19 cellular contexts compared by ENCODE assay signal in the genomic region with DNA sequence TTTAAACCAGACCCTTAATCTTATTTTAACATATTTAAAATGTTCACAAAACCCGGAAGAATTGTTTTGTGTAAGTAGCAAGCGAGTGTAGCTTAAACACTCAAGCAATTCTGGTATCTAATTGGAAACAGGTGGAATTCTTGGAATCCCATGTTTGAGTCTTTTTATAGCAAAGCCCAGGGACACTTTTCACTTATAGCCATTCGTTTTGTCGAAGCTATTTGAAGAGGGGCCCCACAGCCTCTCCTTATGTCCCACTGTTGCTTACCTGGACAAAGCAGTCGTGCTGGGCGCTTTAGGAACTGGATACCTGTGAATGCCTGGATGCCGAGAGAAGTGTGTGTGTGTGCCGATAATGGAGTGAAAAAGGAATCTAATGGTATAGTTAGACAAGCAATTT. TPM values are rescaled to one million over a fixed set of nuclear protein-coding genes. Genes with fewer than 3 reads are reported as not detected.
DNase-seq lines count a peak whose midpoint lies in the region; ATAC-seq and TF ChIP-seq lines count a peak whose summit lies in the region.
"Had no signal": no experiment of that assay in that cellular context is flagged by ENCODE, and none has a peak within 500 bp of the region (broad histone marks: within the 10 kb centered on the region; RNA-seq: fewer than 3 reads in every experiment).

No MANE protein-coding gene starts in this region.

- TF ChIP-seq CTCF in neural progenitor cell (IDR thresholded peaks at IDR 0.05) (no peak), heart left ventricle (IDR thresholded peaks at IDR 0.05) (no peak)

- DNase-seq in G401 (ENCODE audit: low spot score) (peak; percentile 70), Karpas-422 (peak; percentile 47), epithelial cell of prostate (ENCODE audit: low read depth, low spot score) (no peak), neural progenitor cell (ENCODE audit: low spot score) (peak; percentile 41), heart left ventricle (no peak)
- no peak for DNase-seq in activated T-cell treated with anti-CD3 and anti-CD28 coated beads, Interleukin-2, amount 50 U/mL, for 1 hour
- DNase-seq: activated CD8-positive, alpha-beta T cell treated with anti-CD3 and anti-CD28 coated beads, Interleukin-2, amount 10 ng/mL, durations not matched to agents 7 days and 5 days; CD8-positive, alpha-beta T cell; DMS53; NCI-H2107; NCI-H748 treated with DMSO at 0.1 percent for 48 hours; OCI-M1; retina; SHP77 treated with DMSO at 0.1 percent for 48 hours; T-helper 9 cell had no signal

- H3K4me2 ChIP-seq in Karpas-422 (ENCODE audit: low read depth, low read length, poor library complexity, severe bottlenecking): peak overlapping the region; percentile 86
- H3K4me2 ChIP-seq in neural progenitor cell: peak overlapping the region; percentile 81

- peaks cover 79% of the 10 kb centered on the region for H3K4me1 ChIP-seq in Karpas-422 (ENCODE audit: low read length)
- peaks cover 42% of the 10 kb centered on the region for H3K4me1 ChIP-seq in neural progenitor cell
- peaks cover 0 to 61% (median 40%) of the 10 kb centered on the region in 12 donors for H3K4me1 ChIP-seq in heart left ventricle

- no peak overlapping the region for H3K27ac Mint-ChIP-seq in neural progenitor cell
- H3K27ac Mint-ChIP-seq: activated CD8-positive, alpha-beta T cell treated with anti-CD3 and anti-CD28 coated beads, Interleukin-2, amount 10 ng/mL, durations not matched to agents 7 days and 5 days; activated naive CD8-positive, alpha-beta T cell; CD8-positive, alpha-beta T cell had no signal

- WGBS in heart left ventricle, 4 donors: 60 to 70% (median 67%) methylated on average over 8 of the region's 8 CpGs

- no peak for ATAC-seq in HG03442 (IDR thresholded peaks at IDR 0.05; ENCODE audit: unreplicated experiment)
- no peak for ATAC-seq in GM21390 (IDR thresholded peaks at IDR 0.05; ENCODE audit: unreplicated experiment)
- ATAC-seq in heart left ventricle: no peak
- ATAC-seq: activated CD8-positive, alpha-beta T cell treated with anti-CD3 and anti-CD28 coated beads, Interleukin-2, amount 10 ng/mL, durations not matched to agents 7 days and 5 days; CD8-positive, alpha-beta T cell had no signal

- peaks cover 2% of the 10 kb centered on the region for H3K9me3 Mint-ChIP-seq in neural progenitor cell
- H3K9me3 Mint-ChIP-seq: CD8-positive, alpha-beta T cell had no signal

- peaks cover 26% of the 10 kb centered on the region for H3F3A ChIP-seq in neural progenitor cell (ENCODE audit: low read depth)

- peaks cover 15% of the 10 kb centered on the region for H3K36me3 Mint-ChIP-seq in neural progenitor cell

- H3K27ac ChIP-seq in Karpas-422 (ENCODE audit: low read length): peak overlapping the region; percentile 97
- peak overlapping the region; percentile 77 for H3K27ac ChIP-seq in epithelial cell of prostate
- H3K27ac ChIP-seq in neural progenitor cell: peak overlapping the region; percentile 21
- H3K27ac ChIP-seq in heart left ventricle: no peak overlapping the region
- H3K27ac ChIP-seq: coronary artery had no signal

- peaks cover 10% of the 10 kb centered on the region for H3K27me3 Mint-ChIP-seq in neural progenitor cell (ENCODE audit: insufficient read depth, low read depth)
- H3K27me3 Mint-ChIP-seq: activated naive CD8-positive, alpha-beta T cell had no signal

- no peaks in the 10 kb centered on the region for H4K20me1 ChIP-seq in Karpas-422 (ENCODE audit: insufficient read depth, low read depth, low read length)
- H4K20me1 ChIP-seq in neural progenitor cell (ENCODE audit: low read depth): peaks cover 84% of the 10 kb centered on the region

- H3K9ac ChIP-seq in Karpas-422 (ENCODE audit: low read length): peak overlapping the region; percentile 98
- H3K9ac ChIP-seq in neural progenitor cell: no peak overlapping the region

- H3K4me3 Mint-ChIP-seq in neural progenitor cell: peak overlapping the region; percentile 0
- H3K4me3 Mint-ChIP-seq: activated CD8-positive, alpha-beta T cell treated with anti-CD3 and anti-CD28 coated beads, Interleukin-2, amount 10 ng/mL, durations not matched to agents 7 days and 5 days; activated naive CD8-positive, alpha-beta T cell; CD8-positive, alpha-beta T cell had no signal

- in situ Hi-C loops in G401 (cut with HindIII; ENCODE audit: low sequenced_read_pairs): no loop called here

- H3K79me2 ChIP-seq in Karpas-422 (ENCODE audit: low read length) (peaks cover 86% of the 10 kb centered on the region), neural progenitor cell (ENCODE audit: low read depth) (peaks cover 91% of the 10 kb centered on the region)

- H3K9me2 ChIP-seq in Karpas-422 (replicated peaks; ENCODE audit: insufficient read depth, low read length): no peaks in the 10 kb centered on the region

- intact Hi-C loops in heart left ventricle (cut with DNase I): loop anchor here in 1 of 10 donors (5.0 kb wide), 1 partner anchor 37 kb away; no protein-coding TSS in a partner anchor

- no peak for TF ChIP-seq POLR2A in heart left ventricle (IDR thresholded peaks at IDR 0.05)

- H3K27me3 ChIP-seq in Karpas-422 (ENCODE audit: low read length) (no peaks in the 10 kb centered on the region), neural progenitor cell (no peaks in the 10 kb centered on the region), heart left ventricle (no peaks in the 10 kb centered on the region)

- H3K4me1 Mint-ChIP-seq in neural progenitor cell: peaks cover 46% of the 10 kb centered on the region

- H3K36me3 ChIP-seq in Karpas-422 (ENCODE audit: insufficient read depth, low read length) (0 out of 2 replicates have a peak, but pooled peaks cover 5% of the 10 kb centered on the region), neural progenitor cell (no peaks in the 10 kb centered on the region), heart left ventricle (no peaks in the 10 kb centered on the region)

- H3K4me3 ChIP-seq in Karpas-422 (ENCODE audit: low read length) (peak overlapping the region; percentile 83), neural progenitor cell (no peak overlapping the region), heart left ventricle (no peak overlapping the region)
- H3K4me3 ChIP-seq: coronary artery had no signal

- H3K9me3 ChIP-seq in Karpas-422 (ENCODE audit: low read length): no peaks in the 10 kb centered on the region
- H3K9me3 ChIP-seq in neural progenitor cell (ENCODE audit: low read depth): no peaks in the 10 kb centered on the region
- H3K9me3 ChIP-seq in heart left ventricle: no peaks in the 10 kb centered on the region

- H2AFZ ChIP-seq in Karpas-422 (ENCODE audit: low read length): no peak overlapping the region
- H2AFZ ChIP-seq in neural progenitor cell (replicated peaks): no peak overlapping the region

RNA-seq across cellular contexts. Expression of a gene that starts 3.3 kb away (rescaled TPM):
- 18.0 and 23.2 TPM in 2 replicates for total RNA-seq in G401 (2014; rRNA removed; shearing (Covaris generic))
- 92.4 and 109 TPM in 2 replicates for total RNA-seq in Karpas-422 (2014; rRNA removed; shearing (Covaris generic); ENCODE audit: low replicate concordance)
- total RNA-seq in neural progenitor cell (ENCODE audit: low replicate concordance) (49.1 and 66.4 TPM in 2 replicates), heart left ventricle (100 to 1,000 TPM in 8 of 9 donors, 10 to 100 TPM in 1; 96.5 to 173 (median 127) TPM)
- polyA plus RNA-seq in heart left ventricle: 10 to 100 TPM; 51.9 to 64.7 TPM

Comparison
In these comparisons a context has a peak if more than half of its experiments do, and no peak if none do; other contexts are left out.
1. DNase-seq: peak in G401 (single experiment), Karpas-422 (single experiment) and neural progenitor cell (single experiment); none in epithelial cell of prostate (single experiment), activated T-cell treated with anti-CD3 and anti-CD28 coated beads, Interleukin-2, amount 50 U/mL, for 1 hour (single experiment) and heart left ventricle (0 of 5).
2. H3K27ac ChIP-seq: peak in Karpas-422 (single experiment), epithelial cell of prostate (single experiment) and neural progenitor cell (single experiment); none in heart left ventricle (0 of 12).